ENCODE assay signal across 8 cellular contexts in the genomic region with DNA sequence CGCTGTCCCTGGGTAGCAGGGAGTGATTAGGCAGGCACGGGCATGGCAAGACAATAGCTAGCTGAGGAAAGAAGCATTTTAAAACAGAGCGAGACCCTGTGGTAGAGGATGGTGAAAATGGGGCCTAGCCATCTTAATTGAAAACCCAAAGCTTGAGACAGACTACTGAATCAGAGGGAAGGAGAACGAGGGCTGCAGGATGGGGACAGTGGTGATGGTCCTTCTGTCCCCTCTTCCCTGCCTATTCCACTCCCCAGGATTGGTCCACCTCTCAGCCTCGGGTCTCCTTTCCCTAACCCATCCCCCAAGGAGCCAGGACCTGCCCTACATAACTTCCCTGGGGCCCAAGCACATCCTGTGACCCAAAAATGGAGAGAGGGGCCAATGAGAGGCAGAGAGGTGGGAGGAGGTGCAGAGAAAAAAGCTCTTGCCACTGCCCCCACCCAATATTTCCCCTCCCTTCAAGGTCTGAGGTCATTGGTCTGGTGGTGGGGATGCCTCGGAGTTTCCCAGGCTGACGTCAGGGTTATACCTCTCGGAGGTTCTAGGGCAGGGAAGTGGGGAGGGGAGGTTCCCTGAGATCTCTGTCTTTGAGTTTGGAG. TPM values are rescaled to one million over a fixed set of nuclear protein-coding genes. Genes with fewer than 3 reads are reported as not detected.
DNase-seq lines count a peak whose midpoint lies in the region; ATAC-seq and TF ChIP-seq lines count a peak whose summit lies in the region.

No MANE protein-coding gene starts in this region.

- no peak for ATAC-seq in HG02642 (IDR thresholded peaks at IDR 0.05; ENCODE audit: poor library complexity, unreplicated experiment)
- no peak for ATAC-seq in GM21367 (IDR thresholded peaks at IDR 0.05; ENCODE audit: unreplicated experiment)

- TF ChIP-seq CTCF in HL-60 (IDR thresholded peaks at IDR 0.05; ENCODE audit: insufficient read depth, low read length) = no peak
- TF ChIP-seq CTCF in fibroblast of mammary gland (conservative IDR thresholded peaks at IDR 0.05; ENCODE audit: control insufficient read depth, insufficient read depth, low read depth, low read length) = no peak
- no peak for TF ChIP-seq CTCF in sigmoid colon (IDR thresholded peaks at IDR 0.05)

- no peaks in the 10 kb centered on the region for H3K9me3 ChIP-seq in sigmoid colon

- H3K27me3 ChIP-seq in HL-60 (ENCODE audit: insufficient read depth, poor library complexity, severe bottlenecking) (no peaks in the 10 kb centered on the region), sigmoid colon (no peaks in the 10 kb centered on the region)

- TF ChIP-seq POLR2A in sigmoid colon (IDR thresholded peaks at IDR 0.05) = no peak

- 47 to 54% methylated on average over 8 of the region's 8 CpGs for WGBS in sigmoid colon, 2 donors

- H3K4me3 ChIP-seq in HL-60 (replicated peaks; ENCODE audit: insufficient read depth, low read length) = peak overlapping the region; percentile 31; the same call in 1 of the 2 replicates
- peak overlapping the region; percentile 37 for H3K4me3 ChIP-seq in fibroblast of mammary gland (ENCODE audit: control insufficient read depth, low read depth, low read length)
- H3K4me3 ChIP-seq in sigmoid colon = peak overlapping the region; percentile 15 to 76 (median 60)

- intact Hi-C loops in sigmoid colon (cut with DNase I) = loop anchor here (5.0 to 10.0 kb wide), 2 partner anchors 446 to 1224 kb away; a partner anchor contains a TSS

- peaks cover 0 to 29% (median 12%) of the 10 kb centered on the region in 4 donors for H3K36me3 ChIP-seq in sigmoid colon

- H3K27ac ChIP-seq in HL-60 (replicated peaks) (peak overlapping the region; percentile 90), sigmoid colon (peak overlapping the region; percentile 93 to 97 (median 96))

- DNase-seq in HL-60 (ENCODE audit: low read depth in 1 of 2, low spot score in 1 of 2) = no peak
- peak; percentile 70 to 78 for DNase-seq in activated CD4-positive, alpha-beta T cell treated with anti-CD3 and anti-CD28 coated beads, Interleukin-2, amount 50 U/mL, for 48 hours
- DNase-seq in fibroblast of mammary gland (ENCODE audit: low read depth) = peak; percentile 34
- DNase-seq in sigmoid colon = no peak
- DNase-seq in NCI-H526 treated with DMSO at 0.1 percent for 48 hours (lab: John Stamatoyannopoulos, UW) = no peak
- DNase-seq in COLO829 (ENCODE audit: low spot score) = no peak

- TF ChIP-seq EP300 in sigmoid colon (IDR thresholded peaks at IDR 0.05) = no peak

- peaks cover 0 to 47% (median 41%) of the 10 kb centered on the region in 4 donors for H3K4me1 ChIP-seq in sigmoid colon

RNA-seq across cellular contexts. Expression of a gene that starts 0.9 kb away (rescaled TPM):
- total RNA-seq in sigmoid colon = 100 to 1,000 TPM; 102 to 148 (median 120) TPM
- polyA plus RNA-seq in sigmoid colon = 100 to 1,000 TPM; 110 to 193 (median 153) TPM

RNA-seq across cellular contexts. Expression of a gene that starts 1.1 kb away (rescaled TPM):
- 10 to 100 TPM in 1 of 4 donors, 1 to 10 TPM in 3; 6.4 to 24.6 (median 9.9) TPM for total RNA-seq in sigmoid colon
- 10 to 100 TPM in 1 of 3 donors, 1 to 10 TPM in 1, under 1 TPM in 1; 0.92 to 17.8 (median 2.4) TPM for polyA plus RNA-seq in sigmoid colon

RNA-seq across cellular contexts. Expression of a gene that starts 8.0 kb away (rescaled TPM):
- 10 to 100 TPM; 57.1 to 82.3 (median 66.0) TPM for total RNA-seq in sigmoid colon
- 10 to 100 TPM; 22.4 to 43.2 (median 43.2) TPM for polyA plus RNA-seq in sigmoid colon

RNA-seq across cellular contexts. Expression of a gene that starts 27.2 kb away (rescaled TPM):
- 1 to 10 TPM in 2 of 4 donors, under 1 TPM in 2; 0.49 to 5.5 (median 1.3) TPM for total RNA-seq in sigmoid colon
- 10 to 100 TPM in 1 of 3 donors, 1 to 10 TPM in 2; 1.2 to 23.0 (median 4.6) TPM for polyA plus RNA-seq in sigmoid colon

RNA-seq across cellular contexts. Expression of a gene that starts 35.6 kb away (rescaled TPM):
- total RNA-seq in sigmoid colon = 1 to 10 TPM; 1.1 to 3.6 (median 1.4) TPM
- 1 to 10 TPM in 2 of 3 donors, under 1 TPM in 1; 0.60 to 4.2 (median 1.8) TPM for polyA plus RNA-seq in sigmoid colon

Comparison
In these comparisons a context has a peak if more than half of its experiments do, and no peak if none do; other contexts are left out.
1. DNase-seq: peak in activated CD4-positive, alpha-beta T cell treated with anti-CD3 and anti-CD28 coated beads, Interleukin-2, amount 50 U/mL, for 48 hours (2 of 2) and fibroblast of mammary gland (single experiment); none in HL-60 (0 of 2), sigmoid colon (single experiment), NCI-H526 treated with DMSO at 0.1 percent for 48 hours (single experiment) and COLO829 (single experiment).
2. Peak in every context shown above with its lines, with median percentiles within 50 percentile points of each other: H3K4me3 ChIP-seq.